In genomic region chr11:123582992-123583504, GRCh38 we compare ENCODE assay signal across 24 cellular contexts.
DNase-seq lines count a peak whose midpoint lies in the region; ATAC-seq, FAIRE-seq and TF ChIP-seq lines count a peak whose summit lies in the region.
"Had no signal": no experiment of that assay in that cellular context is flagged by ENCODE, and none has a peak within 500 bp of the region (broad histone marks: within the 10 kb centered on the region; RNA-seq: fewer than 3 reads in every experiment).

No MANE protein-coding gene starts in this region.

- no peak for TF ChIP-seq POLR2A in GM12892 (IDR thresholded peaks at IDR 0.05; ENCODE audit: low read depth, low read length)
- TF ChIP-seq POLR2A in H1 (IDR thresholded peaks at IDR 0.05; ENCODE audit: control extremely low read depth in 1 of 2, low read depth in 2 of 2, low read length in 2 of 2), result no peak

- H2AFZ ChIP-seq in H1 (ENCODE audit: low read length), result no peak overlapping the region

- ATAC-seq in effector memory CD8-positive, alpha-beta T cell (replicated peaks), result no peak
- ATAC-seq in HG03457 (IDR thresholded peaks at IDR 0.05; ENCODE audit: unreplicated experiment), result no peak
- ATAC-seq: PC-3, SK-N-SH treated with all-trans-retinoic acid at 6 μM for 48 hours had no signal

- peak overlapping the region; percentile 63 for H3K4ac ChIP-seq in H1 (replicated peaks; ENCODE audit: insufficient read length, low read depth, low read length)

- H3K9me3 ChIP-seq in H1 (ENCODE audit: insufficient read depth in 2 of 2, low read depth in 1 of 2, low read length in 1 of 2), result no peaks in the 10 kb centered on the region
- H3K9me3 ChIP-seq: BLaER1, SJCRH30 had no signal

- H3K4me1 Mint-ChIP-seq in type B pancreatic cell (ENCODE audit: unreplicated experiment), result peaks cover 28% of the 10 kb centered on the region
- H3K4me1 Mint-ChIP-seq in effector memory CD8-positive, alpha-beta T cell (ENCODE audit: low read depth in 2 of 2), result peaks cover 9 to 10% of the 10 kb centered on the region in 2 donors

- peak overlapping the region; percentile 11; the same call in 1 of the 2 replicates for H2BK12ac ChIP-seq in H1 (ENCODE audit: low read depth, low read length)

- POLR2A ChIA-PET in H1 (lab: Charles Lee; ENCODE audit: partially characterized antibody), result no interaction called here

- WGBS in H1 (ENCODE audit: extremely low coverage in 1 of 2, insufficient coverage in 1 of 2, insufficient read length in 1 of 2, insufficient replicate concordance in 2 of 2, low coverage in 1 of 2, low lambda C conversion rate in 2 of 2, missing lambda C conversion rate in 1 of 2), 2 experiments, result 86% methylated on average over 12 of the region's 12 CpGs; no CpG with 5 or more reads in 1 of the 2 experiments

- peak overlapping the region; percentile 92 for H4K91ac ChIP-seq in H1 (replicated peaks; ENCODE audit: insufficient read length, low read length)

- no peak for TF ChIP-seq CTCF in H1 (IDR thresholded peaks at IDR 0.05; ENCODE audit: control extremely low read depth in 1 of 3, insufficient read depth in 1 of 3, low read depth in 1 of 3, low read length in 3 of 3)
- no peak for TF ChIP-seq CTCF in type B pancreatic cell (conservative IDR thresholded peaks at IDR 0.05)

- H2BK120ac ChIP-seq in H1 (replicated peaks; ENCODE audit: low read depth, low read length), result no peak overlapping the region

- H3K27ac Mint-ChIP-seq in type B pancreatic cell, result peak overlapping the region; percentile 19
- no peak overlapping the region for H3K27ac Mint-ChIP-seq in effector memory CD8-positive, alpha-beta T cell
- H3K27ac Mint-ChIP-seq: CD4-positive, CD25-positive, alpha-beta regulatory T cell had no signal

- H3K79me2 ChIP-seq in H1 (ENCODE audit: control insufficient read depth in 1 of 2, insufficient read depth in 2 of 2, low read length in 2 of 2), result no peaks in the 10 kb centered on the region

- H2AK5ac ChIP-seq in H1 (ENCODE audit: low read depth, low read length), result peak overlapping the region; percentile 34; the same call in 1 of the 2 replicates

- CTCF ChIA-PET in H1 (lab: Charles Lee; ENCODE audit: partially characterized antibody), result interaction anchor here (1.2 to 4.7 kb wide), 9 partner anchors 9 to 128 kb away, joined by 3 to 43 read pairs (median 6); no protein-coding TSS in a partner anchor

- no peaks in the 10 kb centered on the region; a peak in 1 of 7 replicates for H3K27me3 ChIP-seq in H1 (replicated peaks in 1 of 4; ENCODE audit: control insufficient read depth in 3 of 4, extremely low read depth in 1 of 4, insufficient read depth in 3 of 4, low read length in 3 of 4)
- H3K27me3 ChIP-seq: BLaER1, SJCRH30 had no signal

- H3K27me3 Mint-ChIP-seq in type B pancreatic cell, result peaks cover 12% of the 10 kb centered on the region
- H3K27me3 Mint-ChIP-seq in effector memory CD8-positive, alpha-beta T cell, result no peaks in the 10 kb centered on the region
- H3K27me3 Mint-ChIP-seq: CD4-positive, CD25-positive, alpha-beta regulatory T cell had no signal

- peak; percentile 80 for FAIRE-seq in GM12892 (lab: Jason Lieb, UNC)
- FAIRE-seq in HTR-8/SVneo (lab: Jason Lieb, UNC), result peak; percentile 88
- peak; percentile 28 for FAIRE-seq in H1 (lab: Jason Lieb, UNC)
- FAIRE-seq: A204.1 had no signal

- H3K79me1 ChIP-seq in H1 (ENCODE audit: low read depth, low read length), result peaks cover 5% of the 10 kb centered on the region; the same call in 1 of the 2 replicates

- peak overlapping the region; percentile 50; the same call in 1 of the 2 replicates for H2BK15ac ChIP-seq in H1 (ENCODE audit: low read length)

- H3K9me3 Mint-ChIP-seq in type B pancreatic cell, result no peaks in the 10 kb centered on the region
- no peaks in the 10 kb centered on the region for H3K9me3 Mint-ChIP-seq in effector memory CD8-positive, alpha-beta T cell
- H3K9me3 Mint-ChIP-seq: CD4-positive, CD25-positive, alpha-beta regulatory T cell had no signal

- no peaks in the 10 kb centered on the region; a peak in 1 of 8 replicates for H3K36me3 ChIP-seq in H1 (ENCODE audit: control insufficient read depth in 2 of 4, insufficient read depth in 4 of 4, low read length in 3 of 4)
- H3K36me3 ChIP-seq: SJCRH30 had no signal

- H3K23me2 ChIP-seq in H1 (ENCODE audit: low read depth, low read length), result peaks cover 4% of the 10 kb centered on the region; the same call in 1 of the 2 replicates

- H3K4me1 ChIP-seq in H1 (replicated peaks in 1 of 4; ENCODE audit: control insufficient read depth in 3 of 4, insufficient read depth in 4 of 4, low read length in 3 of 4), result peaks cover 0 to 9% (median 2%) of the 10 kb centered on the region in 4 experiments; a peak in 4 of 7 replicates

- H3K36me3 Mint-ChIP-seq in type B pancreatic cell, result peaks cover 5% of the 10 kb centered on the region
- no peaks in the 10 kb centered on the region for H3K36me3 Mint-ChIP-seq in effector memory CD8-positive, alpha-beta T cell (ENCODE audit: insufficient read depth)

- H3K56ac ChIP-seq in H1 (replicated peaks; ENCODE audit: insufficient read length, low read depth, low read length), result no peak overlapping the region

- H3K4me2 ChIP-seq in H1 (ENCODE audit: insufficient read depth in 1 of 2, low read depth in 2 of 2, low read length in 2 of 2), result no peak overlapping the region
- H3K4me2 ChIP-seq: BLaER1 had no signal

- TF ChIP-seq EP300 in H1 (IDR thresholded peaks at IDR 0.05; ENCODE audit: borderline replicate concordance in 1 of 2, low read depth in 2 of 2, low read length in 2 of 2), result no peak

- H3K9ac ChIP-seq in H1 (replicated peaks in 1 of 4; ENCODE audit: extremely low read depth in 1 of 4, low read depth in 3 of 4, low read length in 3 of 4), result no peak overlapping the region
- H3K9ac ChIP-seq: BLaER1 had no signal

- H2BK20ac ChIP-seq in H1 (ENCODE audit: low read length), result no peak overlapping the region

- peaks cover 0 to 7% of the 10 kb centered on the region in 2 experiments for H4K20me1 ChIP-seq in H1 (replicated peaks in 1 of 2; ENCODE audit: control insufficient read depth in 1 of 2, insufficient read depth in 2 of 2, low read length in 2 of 2)

- no peak overlapping the region for H3K18ac ChIP-seq in H1 (ENCODE audit: extremely low read depth, low read length)

- no peak overlapping the region for H3K14ac ChIP-seq in H1 (ENCODE audit: insufficient read length)

- H2BK5ac ChIP-seq in H1 (ENCODE audit: low read depth, low read length), result no peak overlapping the region; the same call in 1 of the 2 replicates

- DNase-seq in GM12892 (ENCODE audit: insufficient read length) (no peak), HTR-8/SVneo (ENCODE audit: insufficient read length, low spot score) (no peak), H1 (ENCODE audit: low read depth in 1 of 2, low spot score in 2 of 2) (no peak), type B pancreatic cell (ENCODE audit: extremely low spot score, unreplicated experiment) (no peak), MV-4-11 (lab: John Stamatoyannopoulos, UW) (no peak)
- DNase-seq in effector memory CD8-positive, alpha-beta T cell, result no peak
- DNase-seq: CD4-positive, CD25-positive, alpha-beta regulatory T cell; DMS153; DND-41; GOT3; Karpas-422; NCI-H1092 treated with DMSO at 0.1 percent for 48 hours; NCI-H1436; NCI-H187; NCI-H2107; NCI-H446; NCI-H524 treated with DMSO at 0.1 percent for 48 hours; NK-92 treated with Interleukin-12 subunit alpha and Interleukin-12 subunit beta, amount 100 ng/mL, for 24 hours; PC-3; SJCRH30 had no signal

- no peak overlapping the region for H3K4me3 ChIP-seq in H1 (ENCODE audit: extremely low read depth in 1 of 4, insufficient read depth in 2 of 4, low read depth in 3 of 4, low read length in 4 of 4)
- H3K4me3 ChIP-seq: BLaER1, SJCRH30 had no signal

- peak overlapping the region; percentile 96 for H3K23ac ChIP-seq in H1 (ENCODE audit: insufficient read length)

- TF ChIP-seq RAD21 in H1 (IDR thresholded peaks at IDR 0.05 in 1 of 2, conservative IDR thresholded peaks at IDR 0.05 in 1 of 2; ENCODE audit: low read depth in 2 of 2, low read length in 2 of 2), result no peak

- H4K8ac ChIP-seq in H1 (ENCODE audit: extremely low read depth, insufficient read depth, low read length), result no peak overlapping the region

- H3K27ac ChIP-seq in H1 (ENCODE audit: low read depth, low read length), result no peak overlapping the region
- H3K27ac ChIP-seq: BLaER1, SJCRH30 had no signal

- H4K5ac ChIP-seq in H1 (ENCODE audit: insufficient read length, low read depth, low read length), result no peak overlapping the region

- no peak overlapping the region for H3K4me3 Mint-ChIP-seq in type B pancreatic cell
- no peak overlapping the region for H3K4me3 Mint-ChIP-seq in effector memory CD8-positive, alpha-beta T cell
- H3K4me3 Mint-ChIP-seq: CD4-positive, CD25-positive, alpha-beta regulatory T cell had no signal
